ENCODE assay signal across 10 cellular contexts in genomic region chr2:47898089-47898731, GRCh38. TPM values are rescaled to one million over a fixed set of nuclear protein-coding genes. Genes with fewer than 3 reads are reported as not detected.
DNase-seq lines count a peak whose midpoint lies in the region; ATAC-seq and TF ChIP-seq lines count a peak whose summit lies in the region.
"Had no signal": no experiment of that assay in that cellular context is flagged by ENCODE, and none has a peak within 500 bp of the region (broad histone marks: within the 10 kb centered on the region; RNA-seq: fewer than 3 reads in every experiment).

No MANE protein-coding gene starts in this region.

- H3K36me3 Mint-ChIP-seq in CD14-positive monocyte, result peaks cover 4 to 7% of the 10 kb centered on the region in 2 donors

- peaks cover 14% of the 10 kb centered on the region; the same call in 1 of the 2 replicates for H3K36me3 ChIP-seq in PC-9 (ENCODE audit: low read depth)

- H3K27me3 Mint-ChIP-seq in CD14-positive monocyte (ENCODE audit: low read depth in 3 of 3), result no peaks in the 10 kb centered on the region

- CTCF ChIA-PET in PC-9 (lab: Charles Lee), result no interaction called here

- WGBS in lower leg skin, 2 donors, result 29 to 38% methylated on average over 3 of the region's 3 CpGs

- H4K20me1 ChIP-seq in PC-9 (ENCODE audit: insufficient read depth), result peaks cover 87% of the 10 kb centered on the region

- H3K9me2 ChIP-seq in PC-9 (ENCODE audit: insufficient read depth), result no peaks in the 10 kb centered on the region

- intact Hi-C loops in CD14-positive monocyte (cut with micrococcal nuclease) (no loop called here), lower leg skin (cut with DNase I; ENCODE audit: low total_unique reads) (loop anchor here (10.0 kb wide), 1 partner anchor 103 kb away; no protein-coding TSS in a partner anchor), PC-9 (cut with micrococcal nuclease; ENCODE audit: unreplicated experiment) (no loop called here)

- H2AFZ ChIP-seq in PC-9, result no peak overlapping the region

- peak overlapping the region; percentile 69 to 90 (median 85) for H3K27ac Mint-ChIP-seq in CD14-positive monocyte

- POLR2A ChIA-PET in PC-9 (lab: Charles Lee; ENCODE audit: unreplicated experiment), result no interaction called here

- H3K4me3 ChIP-seq in lower leg skin (ENCODE audit: low read depth, poor library complexity, severe bottlenecking), result no peak overlapping the region
- H3K4me3 ChIP-seq in PC-9, result no peak overlapping the region

- ATAC-seq in GM19351 (IDR thresholded peaks at IDR 0.05; ENCODE audit: unreplicated experiment) (peak; percentile 54), HG03460 (IDR thresholded peaks at IDR 0.05; ENCODE audit: unreplicated experiment) (peak; percentile 46)

- peak overlapping the region in 1 of 2 donors; percentile 76 for H3K4me3 Mint-ChIP-seq in CD14-positive monocyte

- H3K9me3 ChIP-seq in PC-9 (ENCODE audit: insufficient read depth, low read depth), result no peaks in the 10 kb centered on the region

- no peak overlapping the region for H3K27ac ChIP-seq in PC-9

- 0 out of 2 replicates have a peak, but pooled peaks cover 3% of the 10 kb centered on the region for H3F3A ChIP-seq in PC-9 (ENCODE audit: insufficient read depth, low read depth)

- H3K4me1 Mint-ChIP-seq in CD14-positive monocyte, result peaks cover 75% of the 10 kb centered on the region

- H3K4me2 ChIP-seq in PC-9, result no peak overlapping the region

- H3K4me1 ChIP-seq in PC-9 (replicated peaks; ENCODE audit: insufficient read depth), result peaks cover 17% of the 10 kb centered on the region

- TF ChIP-seq CTCF in CD14-positive monocyte (IDR thresholded peaks at IDR 0.05) (no peak), lower leg skin (IDR thresholded peaks at IDR 0.05) (no peak), PC-9 (conservative IDR thresholded peaks at IDR 0.05) (no peak)

- H3K9me3 Mint-ChIP-seq in CD14-positive monocyte, result peaks cover 0 to 3% (median 0%) of the 10 kb centered on the region in 7 donors

- DNase-seq in CD14-positive monocyte (ENCODE audit: low spot score) (no peak), dermis blood vessel endothelial cell (peak; percentile 39), NCI-H2196 treated with DMSO at 0.1 percent for 48 hours (lab: John Stamatoyannopoulos, UW; ENCODE audit: unreplicated experiment) (no peak), lower leg skin (ENCODE audit: low spot score in 2 of 2) (no peak), AG20443 (ENCODE audit: low spot score) (no peak), PC-9 (no peak)
- DNase-seq: hypothalamus, substantia nigra had no signal

- TF ChIP-seq POLR2A in lower leg skin (IDR thresholded peaks at IDR 0.05), result no peak

- H3K27me3 ChIP-seq in PC-9 (ENCODE audit: insufficient read depth, low read depth), result no peaks in the 10 kb centered on the region

- no TSS peak for BruUV-seq in PC-9 (replicated peaks; lab: Mats Ljungman, UMichigan)

- peaks cover 100% of the 10 kb centered on the region for H3K79me2 ChIP-seq in PC-9 (ENCODE audit: low read depth)

RNA-seq across cellular contexts. Expression of gene FBXO11, which starts 8.1 kb away (rescaled TPM):
- polyA plus RNA-seq in CD14-positive monocyte, result 1 to 10 TPM; 2.2 to 4.6 TPM
- 55.1 and 120 TPM in 2 replicates for total RNA-seq in dermis blood vessel endothelial cell
- 10 to 100 TPM; 32.7 to 43.1 (median 39.3) TPM for total RNA-seq in lower leg skin
- 49.3 and 49.4 TPM in 2 replicates for total RNA-seq in PC-9 (2021)
